1 cellular context compared by ENCODE assay signal in the genomic region with DNA sequence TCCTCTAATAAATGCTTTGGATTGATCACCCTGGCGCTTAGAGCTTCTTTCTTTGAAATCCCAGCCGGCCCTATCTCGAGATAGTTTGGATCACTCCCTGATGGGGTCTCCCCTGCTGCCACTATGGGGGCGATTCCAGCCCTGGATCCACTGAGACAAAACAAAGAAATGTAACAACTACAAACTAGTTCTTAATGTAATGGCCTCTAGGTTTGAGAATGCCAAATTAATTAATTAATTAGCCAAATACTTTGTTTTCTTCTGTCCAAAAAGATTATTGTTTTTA.
TF ChIP-seq lines count a peak whose summit lies in the region.

No MANE protein-coding gene starts in this region.

TF ChIP-seq in GM23338, 12 proteins besides CTCF, POLR2A, EP300 and RAD21:
- TF ChIP-seq ZNF331 (CRISPR knock-in tag; IDR thresholded peaks at IDR 0.05; ENCODE audit: low read depth) (no peak), NANOG (IDR thresholded peaks at IDR 0.05; ENCODE audit: borderline replicate concordance) (no peak), EZH2 (IDR thresholded peaks at IDR 0.05; ENCODE audit: low read depth, unreplicated experiment) (no peak), CREB1 (CRISPR knock-in tag; IDR thresholded peaks at IDR 0.05; ENCODE audit: low read depth) (no peak), POLR2AphosphoS5 (IDR thresholded peaks at IDR 0.05; ENCODE audit: low read depth) (no peak), ZNF114 (CRISPR knock-in tag; IDR thresholded peaks at IDR 0.05) (no peak), EZH2phosphoT487 (IDR thresholded peaks at IDR 0.05; ENCODE audit: unreplicated experiment) (no peak), STAT1 (IDR thresholded peaks at IDR 0.05; ENCODE audit: unreplicated experiment) (no peak), JUNB (IDR thresholded peaks at IDR 0.05; ENCODE audit: unreplicated experiment) (no peak)
- TF ChIP-seq, protein P1, sequence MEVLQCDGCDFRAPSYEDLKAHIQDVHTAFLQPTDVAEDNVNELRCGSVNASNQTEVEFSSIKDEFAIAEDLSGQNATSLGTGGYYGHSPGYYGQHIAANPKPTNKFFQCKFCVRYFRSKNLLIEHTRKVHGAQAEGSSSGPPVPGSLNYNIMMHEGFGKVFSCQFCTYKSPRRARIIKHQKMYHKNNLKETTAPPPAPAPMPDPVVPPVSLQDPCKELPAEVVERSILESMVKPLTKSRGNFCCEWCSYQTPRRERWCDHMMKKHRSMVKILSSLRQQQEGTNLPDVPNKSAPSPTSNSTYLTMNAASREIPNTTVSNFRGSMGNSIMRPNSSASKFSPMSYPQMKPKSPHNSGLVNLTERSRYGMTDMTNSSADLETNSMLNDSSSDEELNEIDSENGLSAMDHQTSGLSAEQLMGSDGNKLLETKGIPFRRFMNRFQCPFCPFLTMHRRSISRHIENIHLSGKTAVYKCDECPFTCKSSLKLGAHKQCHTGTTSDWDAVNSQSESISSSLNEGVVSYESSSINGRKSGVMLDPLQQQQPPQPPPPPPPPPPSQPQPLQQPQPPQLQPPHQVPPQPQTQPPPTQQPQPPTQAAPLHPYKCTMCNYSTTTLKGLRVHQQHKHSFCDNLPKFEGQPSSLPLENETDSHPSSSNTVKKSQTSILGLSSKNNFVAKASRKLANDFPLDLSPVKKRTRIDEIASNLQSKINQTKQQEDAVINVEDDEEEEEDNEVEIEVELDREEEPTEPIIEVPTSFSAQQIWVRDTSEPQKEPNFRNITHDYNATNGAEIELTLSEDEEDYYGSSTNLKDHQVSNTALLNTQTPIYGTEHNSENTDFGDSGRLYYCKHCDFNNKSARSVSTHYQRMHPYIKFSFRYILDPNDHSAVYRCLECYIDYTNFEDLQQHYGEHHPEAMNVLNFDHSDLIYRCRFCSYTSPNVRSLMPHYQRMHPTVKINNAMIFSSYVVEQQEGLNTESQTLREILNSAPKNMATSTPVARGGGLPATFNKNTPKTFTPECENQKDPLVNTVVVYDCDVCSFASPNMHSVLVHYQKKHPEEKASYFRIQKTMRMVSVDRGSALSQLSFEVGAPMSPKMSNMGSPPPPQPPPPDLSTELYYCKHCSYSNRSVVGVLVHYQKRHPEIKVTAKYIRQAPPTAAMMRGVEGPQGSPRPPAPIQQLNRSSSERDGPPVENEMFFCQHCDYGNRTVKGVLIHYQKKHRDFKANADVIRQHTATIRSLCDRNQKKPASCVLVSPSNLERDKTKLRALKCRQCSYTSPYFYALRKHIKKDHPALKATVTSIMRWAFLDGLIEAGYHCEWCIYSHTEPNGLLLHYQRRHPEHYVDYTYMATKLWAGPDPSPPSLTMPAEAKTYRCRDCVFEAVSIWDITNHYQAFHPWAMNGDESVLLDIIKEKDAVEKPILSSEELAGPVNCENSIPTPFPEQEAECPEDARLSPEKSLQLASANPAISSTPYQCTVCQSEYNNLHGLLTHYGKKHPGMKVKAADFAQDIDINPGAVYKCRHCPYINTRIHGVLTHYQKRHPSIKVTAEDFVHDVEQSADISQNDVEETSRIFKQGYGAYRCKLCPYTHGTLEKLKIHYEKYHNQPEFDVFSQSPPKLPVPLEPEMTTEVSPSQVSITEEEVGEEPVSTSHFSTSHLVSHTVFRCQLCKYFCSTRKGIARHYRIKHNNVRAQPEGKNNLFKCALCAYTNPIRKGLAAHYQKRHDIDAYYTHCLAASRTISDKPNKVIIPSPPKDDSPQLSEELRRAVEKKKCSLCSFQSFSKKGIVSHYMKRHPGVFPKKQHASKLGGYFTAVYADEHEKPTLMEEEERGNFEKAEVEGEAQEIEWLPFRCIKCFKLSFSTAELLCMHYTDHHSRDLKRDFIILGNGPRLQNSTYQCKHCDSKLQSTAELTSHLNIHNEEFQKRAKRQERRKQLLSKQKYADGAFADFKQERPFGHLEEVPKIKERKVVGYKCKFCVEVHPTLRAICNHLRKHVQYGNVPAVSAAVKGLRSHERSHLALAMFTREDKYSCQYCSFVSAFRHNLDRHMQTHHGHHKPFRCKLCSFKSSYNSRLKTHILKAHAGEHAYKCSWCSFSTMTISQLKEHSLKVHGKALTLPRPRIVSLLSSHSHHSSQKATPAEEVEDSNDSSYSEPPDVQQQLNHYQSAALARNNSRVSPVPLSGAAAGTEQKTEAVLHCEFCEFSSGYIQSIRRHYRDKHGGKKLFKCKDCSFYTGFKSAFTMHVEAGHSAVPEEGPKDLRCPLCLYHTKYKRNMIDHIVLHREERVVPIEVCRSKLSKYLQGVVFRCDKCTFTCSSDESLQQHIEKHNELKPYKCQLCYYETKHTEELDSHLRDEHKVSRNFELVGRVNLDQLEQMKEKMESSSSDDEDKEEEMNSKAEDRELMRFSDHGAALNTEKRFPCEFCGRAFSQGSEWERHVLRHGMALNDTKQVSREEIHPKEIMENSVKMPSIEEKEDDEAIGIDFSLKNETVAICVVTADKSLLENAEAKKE (CRISPR knock-in tag; IDR thresholded peaks at IDR 0.05): no peak
- TF ChIP-seq, protein P2, sequence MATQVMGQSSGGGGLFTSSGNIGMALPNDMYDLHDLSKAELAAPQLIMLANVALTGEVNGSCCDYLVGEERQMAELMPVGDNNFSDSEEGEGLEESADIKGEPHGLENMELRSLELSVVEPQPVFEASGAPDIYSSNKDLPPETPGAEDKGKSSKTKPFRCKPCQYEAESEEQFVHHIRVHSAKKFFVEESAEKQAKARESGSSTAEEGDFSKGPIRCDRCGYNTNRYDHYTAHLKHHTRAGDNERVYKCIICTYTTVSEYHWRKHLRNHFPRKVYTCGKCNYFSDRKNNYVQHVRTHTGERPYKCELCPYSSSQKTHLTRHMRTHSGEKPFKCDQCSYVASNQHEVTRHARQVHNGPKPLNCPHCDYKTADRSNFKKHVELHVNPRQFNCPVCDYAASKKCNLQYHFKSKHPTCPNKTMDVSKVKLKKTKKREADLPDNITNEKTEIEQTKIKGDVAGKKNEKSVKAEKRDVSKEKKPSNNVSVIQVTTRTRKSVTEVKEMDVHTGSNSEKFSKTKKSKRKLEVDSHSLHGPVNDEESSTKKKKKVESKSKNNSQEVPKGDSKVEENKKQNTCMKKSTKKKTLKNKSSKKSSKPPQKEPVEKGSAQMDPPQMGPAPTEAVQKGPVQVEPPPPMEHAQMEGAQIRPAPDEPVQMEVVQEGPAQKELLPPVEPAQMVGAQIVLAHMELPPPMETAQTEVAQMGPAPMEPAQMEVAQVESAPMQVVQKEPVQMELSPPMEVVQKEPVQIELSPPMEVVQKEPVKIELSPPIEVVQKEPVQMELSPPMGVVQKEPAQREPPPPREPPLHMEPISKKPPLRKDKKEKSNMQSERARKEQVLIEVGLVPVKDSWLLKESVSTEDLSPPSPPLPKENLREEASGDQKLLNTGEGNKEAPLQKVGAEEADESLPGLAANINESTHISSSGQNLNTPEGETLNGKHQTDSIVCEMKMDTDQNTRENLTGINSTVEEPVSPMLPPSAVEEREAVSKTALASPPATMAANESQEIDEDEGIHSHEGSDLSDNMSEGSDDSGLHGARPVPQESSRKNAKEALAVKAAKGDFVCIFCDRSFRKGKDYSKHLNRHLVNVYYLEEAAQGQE (IDR thresholded peaks at IDR 0.05; ENCODE audit: unreplicated experiment): no peak
